23 cellular contexts compared by ENCODE assay signal in genomic region chr3:195405646-195406045, GRCh38. TPM values are rescaled to one million over a fixed set of nuclear protein-coding genes. Genes with fewer than 3 reads are reported as not detected.
DNase-seq lines count a peak whose midpoint lies in the region; ATAC-seq and TF ChIP-seq lines count a peak whose summit lies in the region.
"Had no signal": no experiment of that assay in that cellular context is flagged by ENCODE, and none has a peak within 500 bp of the region (broad histone marks: within the 10 kb centered on the region; RNA-seq: fewer than 3 reads in every experiment).

No MANE protein-coding gene starts in this region.

- no peak overlapping the region for H3K27ac ChIP-seq in CD8-positive, alpha-beta T cell (ENCODE audit: low read depth, low read length)
- no peak overlapping the region for H3K27ac ChIP-seq in suprapubic skin
- H3K27ac ChIP-seq in brain microvascular endothelial cell = no peak overlapping the region
- H3K27ac ChIP-seq: C4-2B, SJSA1 had no signal

- peaks cover 26% of the 10 kb centered on the region for H3K4me1 ChIP-seq in CD8-positive, alpha-beta T cell (ENCODE audit: insufficient read depth, low read length)
- H3K4me1 ChIP-seq in suprapubic skin = peaks cover 4% of the 10 kb centered on the region
- H3K4me1 ChIP-seq: SJSA1 had no signal

- CTCF ChIA-PET in CD8-positive, alpha-beta T cell (lab: Charles Lee) = no interaction called here

- H3K4me3 Mint-ChIP-seq in CD8-positive, alpha-beta T cell = no peak overlapping the region
- H3K4me3 Mint-ChIP-seq: HFFc6 had no signal

- POLR2A ChIA-PET in CD8-positive, alpha-beta T cell (lab: Charles Lee) = no interaction called here

- H3K36me3 Mint-ChIP-seq in CD8-positive, alpha-beta T cell = peaks cover 39% of the 10 kb centered on the region

- intact Hi-C loops in CD8-positive, alpha-beta T cell (cut with DNase I, micrococcal nuclease) = no loop called here

- TF ChIP-seq POLR2A in suprapubic skin (IDR thresholded peaks at IDR 0.05) = no peak

- peaks cover 57% of the 10 kb centered on the region for H3K4me1 Mint-ChIP-seq in CD8-positive, alpha-beta T cell (ENCODE audit: low read depth)

- H3K9me3 ChIP-seq in CD8-positive, alpha-beta T cell (ENCODE audit: low read length) = no peaks in the 10 kb centered on the region
- H3K9me3 ChIP-seq in suprapubic skin = no peaks in the 10 kb centered on the region
- H3K9me3 ChIP-seq: HAP-1, SJSA1 had no signal

- no peak for DNase-seq in CD8-positive, alpha-beta T cell
- DNase-seq in SK-MEL-5 (ENCODE audit: low read depth, low spot score) (peak; percentile 14), foreskin melanocyte (peak; percentile 23), pulmonary artery endothelial cell (ENCODE audit: low read depth, low spot score) (peak; percentile 37), suprapubic skin (ENCODE audit: low spot score in 2 of 2) (no peak), brain microvascular endothelial cell (no peak), NCI-H146 treated with DMSO at 0.1 percent for 48 hours (lab: John Stamatoyannopoulos, UW; ENCODE audit: unreplicated experiment) (no peak)
- DNase-seq: DMS153, GOT3, HFFc6, MV-4-11, NCI-H1694 treated with DMSO at 0.1 percent for 48 hours, NCI-H2081 treated with DMSO at 0.1 percent for 48 hours, NCI-H2171, NCI-H226, NCI-H510A, NCI-H69, Right ventricle myocardium superior, RPMI8226 had no signal

- H3K27me3 Mint-ChIP-seq in CD8-positive, alpha-beta T cell (ENCODE audit: low read depth) = no peaks in the 10 kb centered on the region

- no peak for TF ChIP-seq EP300 in suprapubic skin (IDR thresholded peaks at IDR 0.05)

- no peak for ATAC-seq in CD8-positive, alpha-beta T cell
- ATAC-seq: K562 had no signal

- H3K27ac Mint-ChIP-seq in CD8-positive, alpha-beta T cell = peak overlapping the region; percentile 11
- H3K27ac Mint-ChIP-seq: HFFc6 had no signal

- H3K27me3 ChIP-seq in CD8-positive, alpha-beta T cell (ENCODE audit: insufficient read depth, low read length) = no peaks in the 10 kb centered on the region
- H3K27me3 ChIP-seq in suprapubic skin (no peaks in the 10 kb centered on the region), brain microvascular endothelial cell (replicated peaks) (no peaks in the 10 kb centered on the region)
- H3K27me3 ChIP-seq: SJSA1 had no signal

- in situ Hi-C loops in SK-MEL-5 (cut with HindIII; ENCODE audit: low pct_unique_long_range_greater_than_20kb, low sequenced_read_pairs) (no loop called here), brain microvascular endothelial cell (cut with HindIII; ENCODE audit: low pct_ligation_motif_present, low sequenced_read_pairs) (no loop called here)

- 80% methylated on average over 1 of the region's 1 CpG for whole genome bisulfite sequencing in suprapubic skin

- H3K4me3 ChIP-seq in CD8-positive, alpha-beta T cell (ENCODE audit: low read depth, low read length) = no peak overlapping the region
- H3K4me3 ChIP-seq in suprapubic skin = no peak overlapping the region
- H3K4me3 ChIP-seq in brain microvascular endothelial cell (ENCODE audit: low read depth, low read length) = no peak overlapping the region
- H3K4me3 ChIP-seq: HAP-1, K562, SJSA1 had no signal

- H3K9me3 Mint-ChIP-seq in CD8-positive, alpha-beta T cell = peaks cover 6% of the 10 kb centered on the region
- H3K9me3 Mint-ChIP-seq: HFFc6 had no signal

- TF ChIP-seq CTCF in CD8-positive, alpha-beta T cell (IDR thresholded peaks at IDR 0.05) = no peak
- no peak for TF ChIP-seq CTCF in suprapubic skin (IDR thresholded peaks at IDR 0.05)
- no peak for TF ChIP-seq CTCF in brain microvascular endothelial cell (IDR thresholded peaks at IDR 0.05; ENCODE audit: low read depth, low read length, missing control alignments)

- no peaks in the 10 kb centered on the region for H3K36me3 ChIP-seq in CD8-positive, alpha-beta T cell (ENCODE audit: insufficient read depth, low read length)
- H3K36me3 ChIP-seq in suprapubic skin (no peaks in the 10 kb centered on the region), brain microvascular endothelial cell (replicated peaks) (no peaks in the 10 kb centered on the region)
- H3K36me3 ChIP-seq: HAP-1, SJSA1 had no signal

RNA-seq across cellular contexts. Expression of gene ACAP2, which starts 37.2 kb away (rescaled TPM):
- total RNA-seq in CD8-positive, alpha-beta T cell = 10 to 100 TPM; 38.9 to 41.1 TPM
- total RNA-seq in SK-MEL-5 (2014; rRNA removed; shearing (Covaris generic)) = 71.4 and 84.7 TPM in 2 replicates
- polyA plus RNA-seq in SK-MEL-5 (2015; cell fraction: cytosol; rRNA removed) = 33.9 and 49.5 TPM in 2 replicates
- 39.1 and 44.4 TPM in 2 replicates for polyA plus RNA-seq in SK-MEL-5 (2015; cell fraction: nucleus; rRNA removed)
- total RNA-seq in pulmonary artery endothelial cell (47.7 and 52.8 TPM in 2 replicates), suprapubic skin (10 to 100 TPM; 41.9 to 53.2 (median 48.0) TPM)

Comparison
In these comparisons a context has a peak if more than half of its experiments do, and no peak if none do; other contexts are left out.
1. DNase-seq: peak in SK-MEL-5 (single experiment), foreskin melanocyte (single experiment) and pulmonary artery endothelial cell (single experiment); none in CD8-positive, alpha-beta T cell (0 of 7), suprapubic skin (0 of 2), brain microvascular endothelial cell (single experiment) and NCI-H146 treated with DMSO at 0.1 percent for 48 hours (single experiment).